ENCODE assay signal across 15 cellular contexts in genomic region chr6:170272341-170273065, GRCh38. TPM values are rescaled to one million over a fixed set of nuclear protein-coding genes. Genes with fewer than 3 reads are reported as not detected.
DNase-seq lines count a peak whose midpoint lies in the region; ATAC-seq lines count a peak whose summit lies in the region.
"Had no signal": no experiment of that assay in that cellular context is flagged by ENCODE, and none has a peak within 500 bp of the region (broad histone marks: within the 10 kb centered on the region; RNA-seq: fewer than 3 reads in every experiment).

No MANE protein-coding gene starts in this region.

- CTCF ChIA-PET in activated CD4-positive, alpha-beta T cell treated with anti-CD3 and anti-CD28 coated beads for 36 hours (lab: Charles Lee): interaction anchor here (1.4 kb wide), 1 partner anchor 22 kb away, joined by 4 read pairs; no protein-coding TSS in a partner anchor
- CTCF ChIA-PET in activated CD8-positive, alpha-beta memory T cell treated with anti-CD3 and anti-CD28 coated beads, Interleukin-2, amount 10 ng/mL, durations not matched to agents 7 days and 5 days (lab: Charles Lee): no interaction called here

- peak overlapping the region; percentile 83 for H3K27ac Mint-ChIP-seq in activated CD4-positive, alpha-beta T cell treated with anti-CD3 and anti-CD28 coated beads for 36 hours
- peak overlapping the region; percentile 52 to 68 for H3K27ac Mint-ChIP-seq in effector memory CD8-positive, alpha-beta T cell
- peak overlapping the region; percentile 89 for H3K27ac Mint-ChIP-seq in stimulated activated memory B cell treated with anti-CD40 and anti-IgM and Interleukin-4, amounts not matched to agents 10 μg/mL and 1 μg/mL and 100 μg/mL, for 72 hours
- no peak overlapping the region for H3K27ac Mint-ChIP-seq in activated CD8-positive, alpha-beta memory T cell treated with anti-CD3 and anti-CD28 coated beads, Interleukin-2, amount 10 ng/mL, durations not matched to agents 7 days and 5 days
- H3K27ac Mint-ChIP-seq: brain, endodermal cell, GM23338 had no signal

- H3K9me3 Mint-ChIP-seq in activated CD4-positive, alpha-beta T cell treated with anti-CD3 and anti-CD28 coated beads for 36 hours (ENCODE audit: low read depth): peaks cover 5% of the 10 kb centered on the region
- H3K9me3 Mint-ChIP-seq in effector memory CD8-positive, alpha-beta T cell: no peaks in the 10 kb centered on the region
- no peaks in the 10 kb centered on the region for H3K9me3 Mint-ChIP-seq in stimulated activated memory B cell treated with anti-CD40 and anti-IgM and Interleukin-4, amounts not matched to agents 10 μg/mL and 1 μg/mL and 100 μg/mL, for 72 hours
- H3K9me3 Mint-ChIP-seq in activated CD8-positive, alpha-beta memory T cell treated with anti-CD3 and anti-CD28 coated beads, Interleukin-2, amount 10 ng/mL, durations not matched to agents 7 days and 5 days (ENCODE audit: low read depth): no peaks in the 10 kb centered on the region
- H3K9me3 Mint-ChIP-seq: endodermal cell, GM23338 had no signal

- no peaks in the 10 kb centered on the region for H3K36me3 ChIP-seq in KOPT-K1 (ENCODE audit: insufficient read depth, low read length)
- H3K36me3 ChIP-seq: gastrocnemius medialis had no signal

- intact Hi-C loops in activated CD4-positive, alpha-beta T cell treated with anti-CD3 and anti-CD28 coated beads for 36 hours (cut with DNase I, micrococcal nuclease): loop anchor here (1.0 to 2.0 kb wide), 3 partner anchors 20 to 34 kb away; partner anchors contain the start of gene FAM120B (in 2 of the 2)

- ATAC-seq in activated CD4-positive, alpha-beta T cell treated with anti-CD3 and anti-CD28 coated beads for 36 hours: no peak
- ATAC-seq in effector memory CD8-positive, alpha-beta T cell (replicated peaks): no peak
- no peak for ATAC-seq in stimulated activated memory B cell treated with anti-CD40 and anti-IgM and Interleukin-4, amounts not matched to agents 10 μg/mL and 1 μg/mL and 100 μg/mL, for 72 hours
- no peak for ATAC-seq in HG03342 (IDR thresholded peaks at IDR 0.05; ENCODE audit: unreplicated experiment)
- no peak for ATAC-seq in activated CD8-positive, alpha-beta memory T cell treated with anti-CD3 and anti-CD28 coated beads, Interleukin-2, amount 10 ng/mL, durations not matched to agents 7 days and 5 days
- ATAC-seq: gastrocnemius medialis, GM23338, sciatic nerve had no signal

- peak overlapping the region; percentile 90 for H3K27ac ChIP-seq in KOPT-K1 (ENCODE audit: low read depth, low read length, poor library complexity, severe bottlenecking)
- H3K27ac ChIP-seq: gastrocnemius medialis had no signal

- peaks cover 14% of the 10 kb centered on the region for H3K4me1 Mint-ChIP-seq in activated CD4-positive, alpha-beta T cell treated with anti-CD3 and anti-CD28 coated beads for 36 hours
- H3K4me1 Mint-ChIP-seq in effector memory CD8-positive, alpha-beta T cell (ENCODE audit: low read depth in 2 of 2): peaks cover 17 to 23% of the 10 kb centered on the region in 2 donors
- peaks cover 21% of the 10 kb centered on the region for H3K4me1 Mint-ChIP-seq in stimulated activated memory B cell treated with anti-CD40 and anti-IgM and Interleukin-4, amounts not matched to agents 10 μg/mL and 1 μg/mL and 100 μg/mL, for 72 hours
- H3K4me1 Mint-ChIP-seq in activated CD8-positive, alpha-beta memory T cell treated with anti-CD3 and anti-CD28 coated beads, Interleukin-2, amount 10 ng/mL, durations not matched to agents 7 days and 5 days: peaks cover 15% of the 10 kb centered on the region

- peaks cover 3% of the 10 kb centered on the region for H3K27me3 Mint-ChIP-seq in activated CD4-positive, alpha-beta T cell treated with anti-CD3 and anti-CD28 coated beads for 36 hours
- peaks cover 39 to 87% of the 10 kb centered on the region in 2 donors for H3K27me3 Mint-ChIP-seq in effector memory CD8-positive, alpha-beta T cell
- H3K27me3 Mint-ChIP-seq in stimulated activated memory B cell treated with anti-CD40 and anti-IgM and Interleukin-4, amounts not matched to agents 10 μg/mL and 1 μg/mL and 100 μg/mL, for 72 hours: no peaks in the 10 kb centered on the region
- H3K27me3 Mint-ChIP-seq in activated CD8-positive, alpha-beta memory T cell treated with anti-CD3 and anti-CD28 coated beads, Interleukin-2, amount 10 ng/mL, durations not matched to agents 7 days and 5 days: peaks cover 83% of the 10 kb centered on the region

- H3K36me3 Mint-ChIP-seq in activated CD4-positive, alpha-beta T cell treated with anti-CD3 and anti-CD28 coated beads for 36 hours (ENCODE audit: low read depth): peaks cover 3% of the 10 kb centered on the region
- H3K36me3 Mint-ChIP-seq in effector memory CD8-positive, alpha-beta T cell (ENCODE audit: insufficient read depth): peaks cover 4% of the 10 kb centered on the region
- no peaks in the 10 kb centered on the region for H3K36me3 Mint-ChIP-seq in stimulated activated memory B cell treated with anti-CD40 and anti-IgM and Interleukin-4, amounts not matched to agents 10 μg/mL and 1 μg/mL and 100 μg/mL, for 72 hours
- H3K36me3 Mint-ChIP-seq in activated CD8-positive, alpha-beta memory T cell treated with anti-CD3 and anti-CD28 coated beads, Interleukin-2, amount 10 ng/mL, durations not matched to agents 7 days and 5 days: no peaks in the 10 kb centered on the region
- H3K36me3 Mint-ChIP-seq: brain had no signal

- no peaks in the 10 kb centered on the region for H3K9me3 ChIP-seq in KOPT-K1 (ENCODE audit: insufficient read depth, low read length, poor library complexity, severe bottlenecking)
- H3K9me3 ChIP-seq: gastrocnemius medialis had no signal

- DNase-seq in activated CD4-positive, alpha-beta T cell treated with anti-CD3 and anti-CD28 coated beads for 36 hours: no peak
- DNase-seq in activated CD4-positive, alpha-beta T cell treated with anti-CD3 and anti-CD28 coated beads, Interleukin-2, amount 50 U/mL, for 4 hours: no peak
- DNase-seq in effector memory CD8-positive, alpha-beta T cell: no peak
- DNase-seq in stimulated activated CD4-positive, alpha-beta T cell treated with anti-CD3 and anti-CD28 coated beads, Interleukin-2, amount 100 ng/mL, for 24 hours: no peak
- DNase-seq in activated CD8-positive, alpha-beta memory T cell treated with anti-CD3 and anti-CD28 coated beads, Interleukin-2, amount 10 ng/mL, durations not matched to agents 7 days and 5 days: no peak
- DNase-seq: endodermal cell, gastrocnemius medialis, NCI-H1092 treated with DMSO at 0.1 percent for 48 hours, NCI-H524 treated with DMSO at 0.1 percent for 48 hours had no signal

- POLR2A ChIA-PET in activated CD4-positive, alpha-beta T cell treated with anti-CD3 and anti-CD28 coated beads for 36 hours (lab: Charles Lee): interaction anchor here (0.6 kb wide), 1 partner anchor 32 kb away, joined by 4 read pairs; no protein-coding TSS in a partner anchor

- H3K4me3 Mint-ChIP-seq in activated CD4-positive, alpha-beta T cell treated with anti-CD3 and anti-CD28 coated beads for 36 hours: peak overlapping the region; percentile 66
- peak overlapping the region; percentile 81 to 86 for H3K4me3 Mint-ChIP-seq in effector memory CD8-positive, alpha-beta T cell
- peak overlapping the region; percentile 83 for H3K4me3 Mint-ChIP-seq in stimulated activated memory B cell treated with anti-CD40 and anti-IgM and Interleukin-4, amounts not matched to agents 10 μg/mL and 1 μg/mL and 100 μg/mL, for 72 hours
- no peak overlapping the region for H3K4me3 Mint-ChIP-seq in activated CD8-positive, alpha-beta memory T cell treated with anti-CD3 and anti-CD28 coated beads, Interleukin-2, amount 10 ng/mL, durations not matched to agents 7 days and 5 days
- H3K4me3 Mint-ChIP-seq: brain, endodermal cell, GM23338 had no signal

RNA-seq across cellular contexts. Expression of gene DLL1, which starts 18.4 kb away (rescaled TPM):
- total RNA-seq in activated CD4-positive, alpha-beta T cell treated with anti-CD3 and anti-CD28 coated beads for 36 hours: under 1 TPM; 0.54 to 0.91 TPM
- total RNA-seq in activated CD8-positive, alpha-beta memory T cell treated with anti-CD3 and anti-CD28 coated beads, Interleukin-2, amount 10 ng/mL, durations not matched to agents 7 days and 5 days: 1 to 10 TPM in 1 of 2 experiments, under 1 TPM in 1; 0.37 to 1.2 TPM

RNA-seq across cellular contexts. Expression of gene FAM120B, which starts 34.1 kb away (rescaled TPM):
- total RNA-seq in activated CD4-positive, alpha-beta T cell treated with anti-CD3 and anti-CD28 coated beads for 36 hours: 10 to 100 TPM; 21.9 to 26.3 TPM
- 10 to 100 TPM; 20.4 to 26.0 TPM for total RNA-seq in activated CD8-positive, alpha-beta memory T cell treated with anti-CD3 and anti-CD28 coated beads, Interleukin-2, amount 10 ng/mL, durations not matched to agents 7 days and 5 days
